25 cellular contexts compared by ENCODE assay signal in the genomic region with DNA sequence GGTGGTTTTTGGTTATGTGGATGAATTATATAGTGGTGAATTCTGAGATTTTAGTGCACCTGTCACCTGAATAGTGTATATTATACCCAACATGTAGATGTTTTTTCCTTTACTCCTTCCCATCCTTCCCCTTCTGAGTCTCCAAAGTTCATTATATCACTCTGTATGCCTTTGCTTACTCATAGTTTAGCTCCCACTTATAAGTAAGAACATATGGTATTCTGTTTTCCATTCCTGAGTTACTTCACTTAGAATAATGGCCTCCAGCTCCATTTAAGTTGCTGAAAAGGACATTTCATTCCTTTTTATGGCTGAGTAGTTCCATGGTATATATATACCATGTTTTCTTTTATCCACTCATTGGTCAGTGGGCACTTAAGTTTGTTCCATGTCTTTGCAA.
"Had no signal": no experiment of that assay in that cellular context is flagged by ENCODE, and none has a peak within 500 bp of the region (broad histone marks: within the 10 kb centered on the region; RNA-seq: fewer than 3 reads in every experiment).

No MANE protein-coding gene starts in this region.

- H3K9me3 Mint-ChIP-seq: dendritic cell treated with granulocyte-macrophage colony-stimulating factor and Interleukin-4, amounts not matched to agents 40 ng/mL and 50 ng/mL, for 4 days; effector memory CD8-positive, alpha-beta T cell; endodermal cell; naive B cell; naive thymus-derived CD8-positive, alpha-beta T cell had no signal

- H3K4me3 Mint-ChIP-seq: dendritic cell treated with granulocyte-macrophage colony-stimulating factor and Interleukin-4, amounts not matched to agents 40 ng/mL and 50 ng/mL, for 4 days; effector memory CD8-positive, alpha-beta T cell; endodermal cell; mesothelial cell of epicardium; naive B cell; naive thymus-derived CD8-positive, alpha-beta T cell had no signal

- H3K36me3 Mint-ChIP-seq: mesothelial cell of epicardium; naive B cell; naive thymus-derived CD8-positive, alpha-beta T cell had no signal

- H3K27me3 ChIP-seq: colonic mucosa, esophagus squamous epithelium, gastrocnemius medialis, heart right ventricle, left lung had no signal

- H3K27me3 Mint-ChIP-seq: dendritic cell treated with granulocyte-macrophage colony-stimulating factor and Interleukin-4, amounts not matched to agents 40 ng/mL and 50 ng/mL, for 4 days; effector memory CD8-positive, alpha-beta T cell had no signal

- ATAC-seq: effector memory CD8-positive, alpha-beta T cell; esophagus mucosa; gastrocnemius medialis; heart right ventricle; left cardiac atrium; left lung; left ventricle myocardium superior; lower lobe of right lung; mucosa of descending colon; naive thymus-derived CD8-positive, alpha-beta T cell had no signal

- H3K27ac ChIP-seq: colonic mucosa, epithelial cell of prostate, esophagus squamous epithelium, gastrocnemius medialis, heart right ventricle, left lung, lower lobe of right lung had no signal

- DNase-seq: colonic mucosa; cortex of kidney; effector CD8-positive, alpha-beta T cell; effector memory CD8-positive, alpha-beta T cell; endodermal cell; erythroblast; esophagus squamous epithelium; foreskin melanocyte; gastrocnemius medialis; glutamatergic neuron; head of caudate nucleus; heart right ventricle; hippocampal formation; left cardiac atrium; left lung; left ventricle myocardium superior; lower lobe of right lung; mesenchymal stem cell; mucosa of descending colon; naive B cell; naive thymus-derived CD8-positive, alpha-beta T cell had no signal

- H3K4me1 ChIP-seq: colonic mucosa, gastrocnemius medialis had no signal

- H3K4me3 ChIP-seq: colonic mucosa, esophagus squamous epithelium, gastrocnemius medialis, heart right ventricle, left lung, lower lobe of right lung, mucosa of descending colon had no signal

- H3K9me3 ChIP-seq: colonic mucosa, esophagus squamous epithelium, gastrocnemius medialis, heart right ventricle, left lung, lower lobe of right lung, mucosa of descending colon had no signal

- H3K36me3 ChIP-seq: colonic mucosa, esophagus squamous epithelium, gastrocnemius medialis, heart right ventricle, left lung, lower lobe of right lung had no signal
